ENCODE assay signal across 7 cellular contexts in the genomic region with DNA sequence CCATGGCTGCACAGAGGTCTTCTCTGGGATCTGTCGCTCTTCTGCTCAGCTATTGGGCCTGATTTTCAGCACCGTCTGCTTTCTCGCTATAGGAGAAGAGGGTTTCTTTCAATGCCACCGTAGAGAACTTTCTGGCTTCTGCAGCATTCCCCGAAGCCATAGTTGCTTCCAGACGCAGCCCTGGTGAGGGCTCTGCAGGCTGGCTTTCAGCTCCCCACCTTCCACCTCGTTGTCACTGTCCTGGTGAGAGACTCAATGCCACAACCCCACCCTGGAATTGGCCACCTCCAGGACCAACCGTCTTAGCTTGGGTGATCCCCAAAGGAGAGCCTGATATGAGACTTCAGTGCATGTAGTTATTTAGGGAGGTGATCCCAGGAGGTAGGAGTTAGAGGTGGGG. TPM values are rescaled to one million over a fixed set of nuclear protein-coding genes. Genes with fewer than 3 reads are reported as not detected.
"Had no signal": no experiment of that assay in that cellular context is flagged by ENCODE, and none has a peak within 500 bp of the region (broad histone marks: within the 10 kb centered on the region; RNA-seq: fewer than 3 reads in every experiment).

No MANE protein-coding gene starts in this region.

- H3K27ac ChIP-seq: GM23248 had no signal

- H3K36me3 Mint-ChIP-seq: IgD-negative memory B cell had no signal

- H3K27me3 Mint-ChIP-seq: IgD-negative memory B cell had no signal

- H2AFZ ChIP-seq: GM23248 had no signal

- H3K4me1 Mint-ChIP-seq: IgD-negative memory B cell had no signal

- DNase-seq: GM23248, H9, HCEC 1CT, HFFc6, KG1 had no signal

- H3K27ac Mint-ChIP-seq: HFFc6, IgD-negative memory B cell had no signal

- H3K9me3 Mint-ChIP-seq: H9, HFFc6, IgD-negative memory B cell had no signal

- H3K4me3 Mint-ChIP-seq: H9, HFFc6 had no signal

- H3K4me3 ChIP-seq: GM23248 had no signal

RNA-seq across cellular contexts. Expression of a gene that starts 19.1 kb away (rescaled TPM):
- total RNA-seq: GM23248, HFFc6, HT-29 had no signal
- polyA plus RNA-seq: GM23248, IgD-negative memory B cell had no signal

RNA-seq across cellular contexts. Expression of a gene that starts 34.6 kb away (rescaled TPM):
- total RNA-seq: GM23248, HFFc6, HT-29 had no signal
- polyA plus RNA-seq: GM23248, IgD-negative memory B cell had no signal
